18 cellular contexts compared by ENCODE assay signal in the genomic region with DNA sequence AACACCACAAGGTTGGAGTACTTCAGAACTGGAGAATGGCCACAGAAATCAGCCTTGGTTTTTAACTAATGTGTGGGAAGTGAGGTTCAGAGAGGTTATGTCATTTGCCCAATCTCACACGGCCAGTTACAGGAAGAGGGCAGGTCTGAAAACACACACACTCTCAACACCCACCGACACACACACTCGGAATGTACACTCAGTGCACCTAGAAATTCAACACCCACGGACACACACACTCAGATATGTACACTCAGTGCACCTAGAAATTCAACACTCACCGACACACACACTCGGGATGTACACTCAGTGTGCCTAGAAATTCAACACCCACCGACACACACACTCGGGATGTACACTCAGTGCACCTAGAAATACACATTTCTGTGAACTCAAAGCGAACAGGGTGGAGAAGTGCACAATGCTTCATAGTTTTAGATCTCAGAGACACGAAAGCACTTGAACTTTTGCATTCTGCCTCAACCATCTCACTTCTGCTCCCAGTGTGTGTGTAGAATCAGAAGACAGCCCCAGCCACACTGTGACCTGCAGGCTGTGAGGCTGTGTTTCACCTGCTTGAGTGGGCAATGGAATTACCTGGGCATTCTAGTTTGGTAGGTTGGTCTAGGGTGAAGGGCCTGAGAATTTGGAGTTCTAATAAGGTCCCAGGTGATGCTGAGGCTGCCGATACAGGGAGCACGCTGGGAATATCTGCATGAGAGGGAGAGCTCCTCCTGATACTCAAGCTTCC.
DNase-seq lines count a peak whose midpoint lies in the region; ATAC-seq, FAIRE-seq and TF ChIP-seq lines count a peak whose summit lies in the region.
"Had no signal": no experiment of that assay in that cellular context is flagged by ENCODE, and none has a peak within 500 bp of the region (broad histone marks: within the 10 kb centered on the region; RNA-seq: fewer than 3 reads in every experiment).

No MANE protein-coding gene starts in this region.

- dilution Hi-C loops in mammary epithelial cell (cut with HindIII; ENCODE audit: low sequenced_read_pairs), result no loop called here

- H4K20me1 ChIP-seq in mammary epithelial cell (ENCODE audit: insufficient read depth, low read length) (no peaks in the 10 kb centered on the region), fibroblast of lung (ENCODE audit: control insufficient read depth, extremely low read depth, insufficient read depth, low read length) (peaks cover 2% of the 10 kb centered on the region)

- H3K27me3 ChIP-seq in breast epithelium (no peaks in the 10 kb centered on the region), mammary epithelial cell (ENCODE audit: insufficient read depth, low read length) (no peaks in the 10 kb centered on the region), fibroblast of lung (ENCODE audit: control insufficient read depth, insufficient read depth, low read length) (no peaks in the 10 kb centered on the region), upper lobe of right lung (no peaks in the 10 kb centered on the region)
- H3K27me3 ChIP-seq: colonic mucosa, neutrophil had no signal

- H3K9ac ChIP-seq in mammary epithelial cell (ENCODE audit: insufficient read depth, low read length) (no peak overlapping the region), fibroblast of lung (ENCODE audit: insufficient read depth, low read length) (no peak overlapping the region)

- H3K9me3 ChIP-seq in breast epithelium, result no peaks in the 10 kb centered on the region
- H3K9me3 ChIP-seq in mammary epithelial cell (replicated peaks; ENCODE audit: insufficient read depth, low read length), result no peaks in the 10 kb centered on the region
- H3K9me3 ChIP-seq in fibroblast of lung (ENCODE audit: control insufficient read depth, insufficient read depth, low read depth, low read length), result no peaks in the 10 kb centered on the region
- H3K9me3 ChIP-seq in upper lobe of right lung, result no peaks in the 10 kb centered on the region
- H3K9me3 ChIP-seq: colonic mucosa, gastroesophageal sphincter, neutrophil had no signal

- H3K4me1 ChIP-seq in breast epithelium (peaks cover 28 to 30% of the 10 kb centered on the region in 2 donors), mammary epithelial cell (ENCODE audit: insufficient read depth, low read length) (peaks cover 52% of the 10 kb centered on the region), fibroblast of lung (ENCODE audit: control insufficient read depth, extremely low read depth, insufficient read depth, low read length) (peaks cover 37% of the 10 kb centered on the region), upper lobe of right lung (peaks cover 55% of the 10 kb centered on the region)
- H3K4me1 ChIP-seq: colonic mucosa had no signal

- TF ChIP-seq POLR2A in breast epithelium (IDR thresholded peaks at IDR 0.05), result no peak

- no peak overlapping the region for H3K4me3 Mint-ChIP-seq in activated CD8-positive, alpha-beta memory T cell treated with anti-CD3 and anti-CD28 coated beads, Interleukin-2, amount 10 ng/mL, durations not matched to agents 7 days and 5 days
- H3K4me3 Mint-ChIP-seq: GM23338, WTC11 had no signal

- TF ChIP-seq CTCF in breast epithelium (IDR thresholded peaks at IDR 0.05) (no peak), mammary epithelial cell (conservative IDR thresholded peaks at IDR 0.05 in 1 of 2, IDR thresholded peaks at IDR 0.05 in 1 of 2; ENCODE audit: extremely low read depth in 1 of 2, insufficient read depth in 1 of 2, low read depth in 1 of 2, low read length in 2 of 2) (no peak), fibroblast of lung (conservative IDR thresholded peaks at IDR 0.05 in 1 of 2, IDR thresholded peaks at IDR 0.05 in 1 of 2; ENCODE audit: low read depth in 1 of 2, low read length in 2 of 2) (no peak), upper lobe of right lung (IDR thresholded peaks at IDR 0.05) (no peak), D721Med (IDR thresholded peaks at IDR 0.05; ENCODE audit: insufficient read depth, missing control alignments) (no peak)

- BruUV-seq in mammary epithelial cell (replicated peaks; lab: Mats Ljungman, UMichigan), result no TSS peak

- CTCF ChIA-PET in mammary epithelial cell (lab: Charles Lee; ENCODE audit: low non-redundant PET), result no interaction called here
- CTCF ChIA-PET in activated CD8-positive, alpha-beta memory T cell treated with anti-CD3 and anti-CD28 coated beads, Interleukin-2, amount 10 ng/mL, durations not matched to agents 7 days and 5 days (lab: Charles Lee), result no interaction called here

- H3K27ac ChIP-seq in breast epithelium (peak overlapping the region; percentile 29 to 40), mammary epithelial cell (ENCODE audit: insufficient read depth, low read depth, low read length) (no peak overlapping the region), fibroblast of lung (ENCODE audit: insufficient read depth, low read length) (peak overlapping the region; percentile 39), upper lobe of right lung (no peak overlapping the region)
- H3K27ac ChIP-seq: colonic mucosa, gastroesophageal sphincter, neutrophil had no signal

- no peak for DNase-seq in breast epithelium (ENCODE audit: low spot score in 2 of 2)
- no peak for DNase-seq in mammary epithelial cell
- DNase-seq in activated CD8-positive, alpha-beta memory T cell treated with anti-CD3 and anti-CD28 coated beads, Interleukin-2, amount 10 ng/mL, durations not matched to agents 7 days and 5 days, result no peak
- no peak for DNase-seq in fibroblast of lung (ENCODE audit: low read depth in 2 of 2)
- DNase-seq in upper lobe of right lung, result no peak
- DNase-seq in D721Med (ENCODE audit: insufficient read length, low spot score), result no peak
- DNase-seq: colonic mucosa, NCI-H1105, NCI-H510A treated with DMSO at 0.1 percent for 48 hours, SHP77, trophoblast cell had no signal

- peak overlapping the region; percentile 1 for H3K27ac Mint-ChIP-seq in activated CD8-positive, alpha-beta memory T cell treated with anti-CD3 and anti-CD28 coated beads, Interleukin-2, amount 10 ng/mL, durations not matched to agents 7 days and 5 days
- H3K27ac Mint-ChIP-seq: GM23338, WTC11 had no signal

- H3K4me2 ChIP-seq in mammary epithelial cell (ENCODE audit: insufficient read depth, low read depth, low read length) (no peak overlapping the region), fibroblast of lung (ENCODE audit: extremely low read depth, insufficient read depth, low read length) (no peak overlapping the region)
- H3K4me2 ChIP-seq: GM23338 had no signal

- H3K4me3 ChIP-seq in breast epithelium, result peak overlapping the region in 1 of 3 donors; percentile 29
- no peak overlapping the region for H3K4me3 ChIP-seq in mammary epithelial cell (replicated peaks in 1 of 3; ENCODE audit: insufficient read depth in 1 of 3, low read depth in 2 of 3, low read length in 3 of 3)
- H3K4me3 ChIP-seq in fibroblast of lung (replicated peaks in 1 of 4; ENCODE audit: control extremely low read depth in 1 of 4, insufficient read depth in 1 of 4, low read depth in 3 of 4, low read length in 4 of 4), result peak overlapping the region in 2 of 4 experiments; percentile 7 to 93
- peak overlapping the region; percentile 5 for H3K4me3 ChIP-seq in upper lobe of right lung
- H3K4me3 ChIP-seq: colonic mucosa, gastroesophageal sphincter, GM23338 had no signal

- ATAC-seq in activated CD8-positive, alpha-beta memory T cell treated with anti-CD3 and anti-CD28 coated beads, Interleukin-2, amount 10 ng/mL, durations not matched to agents 7 days and 5 days, result no peak
- no peak for ATAC-seq in upper lobe of right lung
- no peak for ATAC-seq in HG02870 (IDR thresholded peaks at IDR 0.05; ENCODE audit: unreplicated experiment)
- no peak for ATAC-seq in HG02852 (IDR thresholded peaks at IDR 0.05; ENCODE audit: unreplicated experiment)
- ATAC-seq: gastroesophageal sphincter, GM23338, left lobe of liver, WTC11 had no signal

- H3K9me3 Mint-ChIP-seq in activated CD8-positive, alpha-beta memory T cell treated with anti-CD3 and anti-CD28 coated beads, Interleukin-2, amount 10 ng/mL, durations not matched to agents 7 days and 5 days (ENCODE audit: low read depth), result no peaks in the 10 kb centered on the region
- H3K9me3 Mint-ChIP-seq: GM23338, WTC11 had no signal

- WGBS in mammary epithelial cell (ENCODE audit: low coverage, missing lambda C conversion rate), result 93% methylated on average over 12 of the region's 12 CpGs

- H3K4me1 Mint-ChIP-seq in activated CD8-positive, alpha-beta memory T cell treated with anti-CD3 and anti-CD28 coated beads, Interleukin-2, amount 10 ng/mL, durations not matched to agents 7 days and 5 days, result peaks cover 46% of the 10 kb centered on the region

- peaks cover 5% of the 10 kb centered on the region for H3K36me3 ChIP-seq in breast epithelium
- peaks cover 45% of the 10 kb centered on the region for H3K36me3 ChIP-seq in mammary epithelial cell (ENCODE audit: insufficient read depth, low read length)
- peaks cover 20% of the 10 kb centered on the region for H3K36me3 ChIP-seq in fibroblast of lung (ENCODE audit: control insufficient read depth, insufficient read depth, low read length)
- H3K36me3 ChIP-seq in upper lobe of right lung, result peaks cover 22% of the 10 kb centered on the region
- H3K36me3 ChIP-seq: colonic mucosa, gastroesophageal sphincter had no signal

- intact Hi-C loops in breast epithelium (cut with DNase I; ENCODE audit: low total_unique reads), result no loop called here
- intact Hi-C loops in mammary epithelial cell (cut with micrococcal nuclease), result no loop called here
- intact Hi-C loops in upper lobe of right lung (cut with DNase I), result no loop called here

- H3K36me3 Mint-ChIP-seq in activated CD8-positive, alpha-beta memory T cell treated with anti-CD3 and anti-CD28 coated beads, Interleukin-2, amount 10 ng/mL, durations not matched to agents 7 days and 5 days, result peaks cover 37% of the 10 kb centered on the region
- H3K36me3 Mint-ChIP-seq: WTC11 had no signal

- FAIRE-seq in D721Med (lab: Jason Lieb, UNC), result no peak

- H3K27me3 Mint-ChIP-seq in activated CD8-positive, alpha-beta memory T cell treated with anti-CD3 and anti-CD28 coated beads, Interleukin-2, amount 10 ng/mL, durations not matched to agents 7 days and 5 days, result no peaks in the 10 kb centered on the region

- H3K79me2 ChIP-seq in mammary epithelial cell (ENCODE audit: insufficient read depth, low read length), result peaks cover 92% of the 10 kb centered on the region
- peaks cover 79% of the 10 kb centered on the region for H3K79me2 ChIP-seq in fibroblast of lung (ENCODE audit: control insufficient read depth, insufficient read depth, low read length)

- in situ Hi-C loops in mammary epithelial cell (cut with MboI; ENCODE audit: low sequenced_read_pairs in 2 of 2), result loop anchor here in 1 of 2 donors (25.0 kb wide), 1 partner anchor 152 kb away; no protein-coding TSS in a partner anchor

- H2AFZ ChIP-seq in mammary epithelial cell (ENCODE audit: low read depth, low read length) (no peak overlapping the region), fibroblast of lung (ENCODE audit: low read length) (no peak overlapping the region)
- H2AFZ ChIP-seq: GM23338 had no signal

Comparison
In these comparisons a context has a peak if more than half of its experiments do, and no peak if none do; other contexts are left out.
1. H3K27ac ChIP-seq: peak in breast epithelium (2 of 2) and fibroblast of lung (single experiment); none in mammary epithelial cell (single experiment) and upper lobe of right lung (single experiment).